1 cellular context compared by ENCODE assay signal in genomic region chr3:17771177-17772048, GRCh38.
A peak's percentile ranks its signal among the peaks of the same experiment; 100 is the strongest.
TF ChIP-seq lines count a peak whose summit lies in the region.

No MANE protein-coding gene starts in this region.

TF ChIP-seq in K562, 482 proteins besides CTCF, POLR2A, EP300 and RAD21 (continued from another document and continues in another):
- no peak for TF ChIP-seq CGGBP1 (CRISPR knock-in tag; IDR thresholded peaks at IDR 0.05)
- TF ChIP-seq ZNF12 (CRISPR knock-in tag; IDR thresholded peaks at IDR 0.05) = no peak
- TF ChIP-seq ETV6 (IDR thresholded peaks at IDR 0.05; ENCODE audit: borderline replicate concordance in 1 of 2, low read depth in 2 of 2, low read length in 1 of 2) = no peak
- TF ChIP-seq ETV6 (CRISPR knock-in tag; IDR thresholded peaks at IDR 0.05; ENCODE audit: borderline replicate concordance) = no peak
- TF ChIP-seq ZBTB43 (CRISPR knock-in tag; IDR thresholded peaks at IDR 0.05) = no peak
- no peak for TF ChIP-seq WHSC1 (IDR thresholded peaks at IDR 0.05; ENCODE audit: low read length)
- no peak for TF ChIP-seq ZNF785 (CRISPR knock-in tag; IDR thresholded peaks at IDR 0.05)
- TF ChIP-seq MECOM (CRISPR knock-in tag; IDR thresholded peaks at IDR 0.05) = no peak
- no peak for TF ChIP-seq ZNF165 (CRISPR knock-in tag; IDR thresholded peaks at IDR 0.05; ENCODE audit: borderline replicate concordance)
- peak; percentile 29 for TF ChIP-seq TBP (optimal IDR thresholded peaks at IDR 0.05; ENCODE audit: low read depth, low read length)
- TF ChIP-seq FOXJ2 (tag; IDR thresholded peaks at IDR 0.05) = peak; percentile 73; the same call in 1 of the 2 replicates
- TF ChIP-seq HDAC3 (IDR thresholded peaks at IDR 0.05; ENCODE audit: borderline replicate concordance, partially characterized antibody) = peak; percentile 29
- TF ChIP-seq TFAP4 (CRISPR knock-in tag; IDR thresholded peaks at IDR 0.05; ENCODE audit: borderline replicate concordance) = no peak
- TF ChIP-seq ZNF398 (CRISPR knock-in tag; IDR thresholded peaks at IDR 0.05) = no peak
- TF ChIP-seq ZNF79 (CRISPR knock-in tag; IDR thresholded peaks at IDR 0.05; ENCODE audit: low read depth) = no peak
- TF ChIP-seq ZNF407 (IDR thresholded peaks at IDR 0.05; ENCODE audit: low read depth) = no peak
- no peak for TF ChIP-seq ELF4 (CRISPR knock-in tag; IDR thresholded peaks at IDR 0.05)
- no peak for TF ChIP-seq ZNF311 (CRISPR knock-in tag; IDR thresholded peaks at IDR 0.05)
- TF ChIP-seq CLOCK (CRISPR knock-in tag; IDR thresholded peaks at IDR 0.05; ENCODE audit: borderline replicate concordance) = no peak
- no peak for TF ChIP-seq EZH2 (IDR thresholded peaks at IDR 0.05; ENCODE audit: borderline replicate concordance, low read depth, low read length)
- TF ChIP-seq VEZF1 (CRISPR knock-in tag; IDR thresholded peaks at IDR 0.05) = no peak
- no peak for TF ChIP-seq PCBP2 (IDR thresholded peaks at IDR 0.05; ENCODE audit: low read depth, low read length, poor library complexity, severe bottlenecking)
- TF ChIP-seq MAFK (IDR thresholded peaks at IDR 0.05; ENCODE audit: low read length) = peak; percentile 98
- TF ChIP-seq HIVEP1 (CRISPR knock-in tag; IDR thresholded peaks at IDR 0.05) = no peak
- no peak for TF ChIP-seq PHB (CRISPR knock-in tag; IDR thresholded peaks at IDR 0.05)
- no peak for TF ChIP-seq RBM14 (IDR thresholded peaks at IDR 0.05; ENCODE audit: borderline replicate concordance, insufficient read depth, low read depth, low read length)
- TF ChIP-seq TCF7 (IDR thresholded peaks at IDR 0.05; ENCODE audit: borderline replicate concordance) = no peak
- TF ChIP-seq ZNF717 (CRISPR knock-in tag; IDR thresholded peaks at IDR 0.05) = no peak
- peak; percentile 78 for TF ChIP-seq ZNF592 (IDR thresholded peaks at IDR 0.05)
- no peak for TF ChIP-seq ZNF253 (CRISPR knock-in tag; conservative IDR thresholded peaks at IDR 0.05)
- no peak for TF ChIP-seq CHD4 (IDR thresholded peaks at IDR 0.05; ENCODE audit: insufficient read depth, insufficient replicate concordance, low read depth, low read length, poor library complexity, severe bottlenecking)
- no peak for TF ChIP-seq GTF2B (IDR thresholded peaks at IDR 0.05; ENCODE audit: extremely low read depth, insufficient read length)
- no peak for TF ChIP-seq ZNF124 (CRISPR knock-in tag; IDR thresholded peaks at IDR 0.05)
- no peak for TF ChIP-seq ZNF239 (CRISPR knock-in tag; IDR thresholded peaks at IDR 0.05)
- no peak for TF ChIP-seq RFX7 (CRISPR knock-in tag; IDR thresholded peaks at IDR 0.05)
- TF ChIP-seq ILK (tag; IDR thresholded peaks at IDR 0.05; ENCODE audit: borderline replicate concordance, low read depth) = no peak
- no peak for TF ChIP-seq RB1 (IDR thresholded peaks at IDR 0.05; ENCODE audit: low read depth)
- TF ChIP-seq PTRF (tag; IDR thresholded peaks at IDR 0.05) = no peak
- TF ChIP-seq SUPT5H (IDR thresholded peaks at IDR 0.05) = no peak
- no peak for TF ChIP-seq PRMT5 (CRISPR knock-in tag; IDR thresholded peaks at IDR 0.05)
- no peak for TF ChIP-seq PHB2 (IDR thresholded peaks at IDR 0.05; ENCODE audit: low read depth)
